Comparison of ENCODE assay signal across 1 cellular context in genomic region chr11:117143871-117144476, GRCh38.
TF ChIP-seq lines count a peak whose summit lies in the region.

A gene with protein sequence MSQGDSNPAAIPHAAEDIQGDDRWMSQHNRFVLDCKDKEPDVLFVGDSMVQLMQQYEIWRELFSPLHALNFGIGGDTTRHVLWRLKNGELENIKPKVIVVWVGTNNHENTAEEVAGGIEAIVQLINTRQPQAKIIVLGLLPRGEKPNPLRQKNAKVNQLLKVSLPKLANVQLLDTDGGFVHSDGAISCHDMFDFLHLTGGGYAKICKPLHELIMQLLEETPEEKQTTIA (plus strand): TSS chr11:117144287. CDS start chr11:117152448, 8,161 bp downstream.

TF ChIP-seq in HepG2, 621 proteins besides CTCF, POLR2A, EP300 and RAD21 (continued from another document and continues in another):
- TF ChIP-seq HIC2 (CRISPR knock-in tag; IDR thresholded peaks at IDR 0.05; ENCODE audit: low read depth) (no peak; the same call in 1 of the 2 replicates), ZNF556 (CRISPR knock-in tag; IDR thresholded peaks at IDR 0.05; ENCODE audit: borderline replicate concordance) (peak; percentile 91), MZF1 (CRISPR knock-in tag; IDR thresholded peaks at IDR 0.05; ENCODE audit: borderline replicate concordance) (peak; percentile 80; the same call in 1 of the 2 replicates), ELF4 (CRISPR knock-in tag; IDR thresholded peaks at IDR 0.05; ENCODE audit: borderline replicate concordance) (peak; percentile 95), HOXA7 (CRISPR knock-in tag; IDR thresholded peaks at IDR 0.05) (0 out of 2 replicates have a peak, but pooled peaks have one; percentile 44), ZBTB43 (CRISPR knock-in tag; conservative IDR thresholded peaks at IDR 0.05) (no peak), HNRNPH1 (optimal IDR thresholded peaks at IDR 0.05; ENCODE audit: low read depth, low read length) (no peak), HNRNPUL1 (IDR thresholded peaks at IDR 0.05; ENCODE audit: low read depth, low read length) (no peak), PAF1 (CRISPR knock-in tag; IDR thresholded peaks at IDR 0.05) (no peak), HNRNPL (IDR thresholded peaks at IDR 0.05; ENCODE audit: low read depth, low read length) (peak; percentile 30; the same call in 1 of the 2 replicates), ZFP36 (IDR thresholded peaks at IDR 0.05; ENCODE audit: borderline replicate concordance, low read depth, low read length, partially characterized antibody) (no peak), ZNF576 (CRISPR knock-in tag; IDR thresholded peaks at IDR 0.05) (0 out of 2 replicates have a peak, but pooled peaks have one; percentile 83), RARG (CRISPR knock-in tag; IDR thresholded peaks at IDR 0.05; ENCODE audit: low read depth) (peak; percentile 46; the same call in 1 of the 2 replicates), E2F5 (CRISPR knock-in tag; conservative IDR thresholded peaks at IDR 0.05) (peak; percentile 73; the same call in 1 of the 2 replicates), RELA (CRISPR knock-in tag; IDR thresholded peaks at IDR 0.05) (no peak), ZNF17 (CRISPR knock-in tag; IDR thresholded peaks at IDR 0.05) (no peak), SIX1 (CRISPR knock-in tag; IDR thresholded peaks at IDR 0.05; ENCODE audit: borderline replicate concordance) (0 out of 2 replicates have a peak, but pooled peaks have one; percentile 15), SALL2 (CRISPR knock-in tag; IDR thresholded peaks at IDR 0.05) (0 out of 2 replicates have a peak, but pooled peaks have one; percentile 43), ZKSCAN1 (IDR thresholded peaks at IDR 0.05; ENCODE audit: low read length) (no peak), RFX1 (IDR thresholded peaks at IDR 0.05) (no peak), GATA4 (IDR thresholded peaks at IDR 0.05; ENCODE audit: borderline replicate concordance, low read depth) (peak; percentile 33; the same call in 1 of the 2 replicates), TIGD3 (CRISPR knock-in tag; IDR thresholded peaks at IDR 0.05; ENCODE audit: borderline replicate concordance) (peak; percentile 82; the same call in 1 of the 2 replicates), E2F2 (CRISPR knock-in tag; IDR thresholded peaks at IDR 0.05; ENCODE audit: borderline replicate concordance) (no peak), PBX3 (CRISPR knock-in tag; IDR thresholded peaks at IDR 0.05; ENCODE audit: borderline replicate concordance) (no peak; the same call in 1 of the 2 replicates), SNAPC4 (CRISPR knock-in tag; IDR thresholded peaks at IDR 0.05) (0 out of 2 replicates have a peak, but pooled peaks have one; percentile 65), ZNF83 (CRISPR knock-in tag; IDR thresholded peaks at IDR 0.05; ENCODE audit: borderline replicate concordance) (peak; percentile 57; the same call in 1 of the 2 replicates), ZZZ3 (CRISPR knock-in tag; IDR thresholded peaks at IDR 0.05; ENCODE audit: borderline replicate concordance) (no peak), MTA3 (CRISPR knock-in tag; IDR thresholded peaks at IDR 0.05) (no peak), AFF4 (CRISPR knock-in tag; IDR thresholded peaks at IDR 0.05) (no peak), MAF1 (CRISPR knock-in tag; IDR thresholded peaks at IDR 0.05; ENCODE audit: borderline replicate concordance) (no peak; the same call in 1 of the 2 replicates), TARDBP (CRISPR knock-in tag; IDR thresholded peaks at IDR 0.05) (no peak), ZNF430 (CRISPR knock-in tag; IDR thresholded peaks at IDR 0.05) (0 out of 2 replicates have a peak, but pooled peaks have one; percentile 68), TFDP1 (CRISPR knock-in tag; IDR thresholded peaks at IDR 0.05; ENCODE audit: borderline replicate concordance) (peak; percentile 87; the same call in 1 of the 2 replicates), ZBTB7A (CRISPR knock-in tag; IDR thresholded peaks at IDR 0.05) (no peak), ZNF136 (CRISPR knock-in tag; IDR thresholded peaks at IDR 0.05; ENCODE audit: low read depth) (no peak)
- TF ChIP-seq, protein P1, sequence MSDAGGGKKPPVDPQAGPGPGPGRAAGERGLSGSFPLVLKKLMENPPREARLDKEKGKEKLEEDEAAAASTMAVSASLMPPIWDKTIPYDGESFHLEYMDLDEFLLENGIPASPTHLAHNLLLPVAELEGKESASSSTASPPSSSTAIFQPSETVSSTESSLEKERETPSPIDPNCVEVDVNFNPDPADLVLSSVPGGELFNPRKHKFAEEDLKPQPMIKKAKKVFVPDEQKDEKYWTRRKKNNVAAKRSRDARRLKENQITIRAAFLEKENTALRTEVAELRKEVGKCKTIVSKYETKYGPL (CRISPR knock-in tag; IDR thresholded peaks at IDR 0.05): no peak
